Comparison of ENCODE assay signal across 1 cellular context in the genomic region with DNA sequence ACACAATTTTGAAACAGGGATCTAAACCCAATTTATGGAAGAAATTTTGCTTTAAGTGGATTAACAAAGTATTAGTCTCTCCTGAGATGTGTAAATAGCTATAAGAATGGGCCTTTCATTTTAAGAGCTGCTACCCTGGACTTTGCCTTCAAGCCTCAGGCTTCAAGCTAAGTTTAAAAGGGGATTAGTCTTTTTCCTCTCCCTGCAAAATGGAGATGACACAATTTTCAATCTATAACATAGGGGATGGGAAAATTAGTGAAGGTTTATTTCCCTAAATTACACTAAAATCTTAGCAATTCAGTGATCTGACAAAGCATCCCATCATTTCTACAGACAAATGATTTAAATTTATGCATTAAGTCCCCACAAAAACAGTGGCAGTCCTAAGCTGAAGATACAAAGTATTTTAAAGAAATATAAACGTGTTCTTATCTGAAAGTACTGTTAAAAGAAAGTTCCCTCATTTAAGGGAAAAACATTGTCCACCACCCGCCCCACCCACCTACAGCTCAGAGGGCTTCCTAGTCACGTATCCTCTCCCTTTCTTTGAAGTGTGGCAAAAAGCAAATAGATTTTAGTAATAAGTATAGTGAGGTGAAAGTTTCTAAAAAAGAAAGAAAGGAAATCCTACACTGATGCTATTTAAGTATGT.
TF ChIP-seq lines count a peak whose summit lies in the region.

No MANE protein-coding gene starts in this region.

TF ChIP-seq in HepG2, 621 proteins besides CTCF, POLR2A, EP300 and RAD21 (continued from another document and continues in another):
- no peak for TF ChIP-seq BORCS8-MEF2B (CRISPR knock-in tag; IDR thresholded peaks at IDR 0.05)
- no peak for TF ChIP-seq SIN3B (IDR thresholded peaks at IDR 0.05; ENCODE audit: low read length)
- TF ChIP-seq ZFP62 (CRISPR knock-in tag; IDR thresholded peaks at IDR 0.05) = no peak
- no peak for TF ChIP-seq ZNF263 (CRISPR knock-in tag; IDR thresholded peaks at IDR 0.05)
- no peak for TF ChIP-seq ZNF207 (IDR thresholded peaks at IDR 0.05; ENCODE audit: borderline replicate concordance)
- TF ChIP-seq YEATS4 (CRISPR knock-in tag; IDR thresholded peaks at IDR 0.05; ENCODE audit: borderline replicate concordance) = no peak
- no peak for TF ChIP-seq ETV6 (CRISPR knock-in tag; conservative IDR thresholded peaks at IDR 0.05)
- TF ChIP-seq, protein P1, sequence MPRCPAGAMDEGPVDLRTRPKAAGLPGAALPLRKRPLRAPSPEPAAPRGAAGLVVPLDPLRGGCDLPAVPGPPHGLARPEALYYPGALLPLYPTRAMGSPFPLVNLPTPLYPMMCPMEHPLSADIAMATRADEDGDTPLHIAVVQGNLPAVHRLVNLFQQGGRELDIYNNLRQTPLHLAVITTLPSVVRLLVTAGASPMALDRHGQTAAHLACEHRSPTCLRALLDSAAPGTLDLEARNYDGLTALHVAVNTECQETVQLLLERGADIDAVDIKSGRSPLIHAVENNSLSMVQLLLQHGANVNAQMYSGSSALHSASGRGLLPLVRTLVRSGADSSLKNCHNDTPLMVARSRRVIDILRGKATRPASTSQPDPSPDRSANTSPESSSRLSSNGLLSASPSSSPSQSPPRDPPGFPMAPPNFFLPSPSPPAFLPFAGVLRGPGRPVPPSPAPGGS (CRISPR knock-in tag; IDR thresholded peaks at IDR 0.05) = no peak
- TF ChIP-seq ISL2 (CRISPR knock-in tag; IDR thresholded peaks at IDR 0.05) = peak; percentile 94
- no peak for TF ChIP-seq ZNF737 (CRISPR knock-in tag; IDR thresholded peaks at IDR 0.05; ENCODE audit: borderline replicate concordance)
- TF ChIP-seq, protein P2, sequence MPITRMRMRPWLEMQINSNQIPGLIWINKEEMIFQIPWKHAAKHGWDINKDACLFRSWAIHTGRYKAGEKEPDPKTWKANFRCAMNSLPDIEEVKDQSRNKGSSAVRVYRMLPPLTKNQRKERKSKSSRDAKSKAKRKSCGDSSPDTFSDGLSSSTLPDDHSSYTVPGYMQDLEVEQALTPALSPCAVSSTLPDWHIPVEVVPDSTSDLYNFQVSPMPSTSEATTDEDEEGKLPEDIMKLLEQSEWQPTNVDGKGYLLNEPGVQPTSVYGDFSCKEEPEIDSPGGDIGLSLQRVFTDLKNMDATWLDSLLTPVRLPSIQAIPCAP (CRISPR knock-in tag; IDR thresholded peaks at IDR 0.05; ENCODE audit: low read depth) = no peak
- TF ChIP-seq ZNF878 (CRISPR knock-in tag; IDR thresholded peaks at IDR 0.05) = peak; percentile 73; the same call in 1 of the 2 replicates
- TF ChIP-seq ZNF782 (CRISPR knock-in tag; IDR thresholded peaks at IDR 0.05; ENCODE audit: borderline replicate concordance) = no peak
- TF ChIP-seq, protein P3, sequence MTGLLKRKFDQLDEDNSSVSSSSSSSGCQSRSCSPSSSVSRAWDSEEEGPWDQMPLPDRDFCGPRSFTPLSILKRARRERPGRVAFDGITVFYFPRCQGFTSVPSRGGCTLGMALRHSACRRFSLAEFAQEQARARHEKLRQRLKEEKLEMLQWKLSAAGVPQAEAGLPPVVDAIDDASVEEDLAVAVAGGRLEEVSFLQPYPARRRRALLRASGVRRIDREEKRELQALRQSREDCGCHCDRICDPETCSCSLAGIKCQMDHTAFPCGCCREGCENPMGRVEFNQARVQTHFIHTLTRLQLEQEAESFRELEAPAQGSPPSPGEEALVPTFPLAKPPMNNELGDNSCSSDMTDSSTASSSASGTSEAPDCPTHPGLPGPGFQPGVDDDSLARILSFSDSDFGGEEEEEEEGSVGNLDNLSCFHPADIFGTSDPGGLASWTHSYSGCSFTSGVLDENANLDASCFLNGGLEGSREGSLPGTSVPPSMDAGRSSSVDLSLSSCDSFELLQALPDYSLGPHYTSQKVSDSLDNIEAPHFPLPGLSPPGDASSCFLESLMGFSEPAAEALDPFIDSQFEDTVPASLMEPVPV (CRISPR knock-in tag; IDR thresholded peaks at IDR 0.05) = no peak
- TF ChIP-seq ZNF747 (CRISPR knock-in tag; IDR thresholded peaks at IDR 0.05; ENCODE audit: borderline replicate concordance) = no peak
- TF ChIP-seq, protein P4, sequence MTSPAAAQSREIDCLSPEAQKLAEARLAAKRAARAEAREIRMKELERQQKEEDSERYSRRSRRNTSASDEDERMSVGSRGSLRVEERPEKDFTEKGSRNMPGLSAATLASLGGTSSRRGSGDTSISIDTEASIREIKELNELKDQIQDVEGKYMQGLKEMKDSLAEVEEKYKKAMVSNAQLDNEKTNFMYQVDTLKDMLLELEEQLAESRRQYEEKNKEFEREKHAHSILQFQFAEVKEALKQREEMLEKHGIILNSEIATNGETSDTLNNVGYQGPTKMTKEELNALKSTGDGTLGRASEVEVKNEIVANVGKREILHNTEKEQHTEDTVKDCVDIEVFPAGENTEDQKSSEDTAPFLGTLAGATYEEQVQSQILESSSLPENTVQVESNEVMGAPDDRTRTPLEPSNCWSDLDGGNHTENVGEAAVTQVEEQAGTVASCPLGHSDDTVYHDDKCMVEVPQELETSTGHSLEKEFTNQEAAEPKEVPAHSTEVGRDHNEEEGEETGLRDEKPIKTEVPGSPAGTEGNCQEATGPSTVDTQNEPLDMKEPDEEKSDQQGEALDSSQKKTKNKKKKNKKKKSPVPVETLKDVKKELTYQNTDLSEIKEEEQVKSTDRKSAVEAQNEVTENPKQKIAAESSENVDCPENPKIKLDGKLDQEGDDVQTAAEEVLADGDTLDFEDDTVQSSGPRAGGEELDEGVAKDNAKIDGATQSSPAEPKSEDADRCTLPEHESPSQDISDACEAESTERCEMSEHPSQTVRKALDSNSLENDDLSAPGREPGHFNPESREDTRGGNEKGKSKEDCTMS (CRISPR knock-in tag; conservative IDR thresholded peaks at IDR 0.05) = no peak
- peak; percentile 67 for TF ChIP-seq FOSL2 (CRISPR knock-in tag; IDR thresholded peaks at IDR 0.05)
- TF ChIP-seq, protein P5, sequence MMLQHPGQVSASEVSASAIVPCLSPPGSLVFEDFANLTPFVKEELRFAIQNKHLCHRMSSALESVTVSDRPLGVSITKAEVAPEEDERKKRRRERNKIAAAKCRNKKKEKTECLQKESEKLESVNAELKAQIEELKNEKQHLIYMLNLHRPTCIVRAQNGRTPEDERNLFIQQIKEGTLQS (CRISPR knock-in tag; IDR thresholded peaks at IDR 0.05) = no peak; the same call in 1 of the 2 replicates
- TF ChIP-seq RAD51 (IDR thresholded peaks at IDR 0.05; ENCODE audit: borderline replicate concordance) = no peak
- TF ChIP-seq, protein P6, sequence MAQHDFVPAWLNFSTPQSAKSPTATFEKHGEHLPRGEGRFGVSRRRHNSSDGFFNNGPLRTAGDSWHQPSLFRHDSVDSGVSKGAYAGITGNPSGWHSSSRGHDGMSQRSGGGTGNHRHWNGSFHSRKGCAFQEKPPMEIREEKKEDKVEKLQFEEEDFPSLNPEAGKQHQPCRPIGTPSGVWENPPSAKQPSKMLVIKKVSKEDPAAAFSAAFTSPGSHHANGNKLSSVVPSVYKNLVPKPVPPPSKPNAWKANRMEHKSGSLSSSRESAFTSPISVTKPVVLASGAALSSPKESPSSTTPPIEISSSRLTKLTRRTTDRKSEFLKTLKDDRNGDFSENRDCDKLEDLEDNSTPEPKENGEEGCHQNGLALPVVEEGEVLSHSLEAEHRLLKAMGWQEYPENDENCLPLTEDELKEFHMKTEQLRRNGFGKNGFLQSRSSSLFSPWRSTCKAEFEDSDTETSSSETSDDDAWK (CRISPR knock-in tag; IDR thresholded peaks at IDR 0.05) = no peak
- TF ChIP-seq NR2C2 (CRISPR knock-in tag; IDR thresholded peaks at IDR 0.05; ENCODE audit: borderline replicate concordance) = peak; percentile 50; the same call in 1 of the 2 replicates
- TF ChIP-seq ESRRA (CRISPR knock-in tag; IDR thresholded peaks at IDR 0.05; ENCODE audit: low read depth) = peak; percentile 35; the same call in 1 of the 2 replicates
- no peak for TF ChIP-seq SP4 (CRISPR knock-in tag; IDR thresholded peaks at IDR 0.05)
- TF ChIP-seq CBX2 (IDR thresholded peaks at IDR 0.05; ENCODE audit: low read depth, low read length) = no peak
- no peak for TF ChIP-seq CBX2 (CRISPR knock-in tag; IDR thresholded peaks at IDR 0.05; ENCODE audit: low read depth)
- TF ChIP-seq ZNF460 (CRISPR knock-in tag; IDR thresholded peaks at IDR 0.05; ENCODE audit: borderline replicate concordance) = no peak
- no peak for TF ChIP-seq SSRP1 (CRISPR knock-in tag; IDR thresholded peaks at IDR 0.05)
- TF ChIP-seq PHB2 (IDR thresholded peaks at IDR 0.05; ENCODE audit: partially characterized antibody) = no peak
- TF ChIP-seq, protein P7, sequence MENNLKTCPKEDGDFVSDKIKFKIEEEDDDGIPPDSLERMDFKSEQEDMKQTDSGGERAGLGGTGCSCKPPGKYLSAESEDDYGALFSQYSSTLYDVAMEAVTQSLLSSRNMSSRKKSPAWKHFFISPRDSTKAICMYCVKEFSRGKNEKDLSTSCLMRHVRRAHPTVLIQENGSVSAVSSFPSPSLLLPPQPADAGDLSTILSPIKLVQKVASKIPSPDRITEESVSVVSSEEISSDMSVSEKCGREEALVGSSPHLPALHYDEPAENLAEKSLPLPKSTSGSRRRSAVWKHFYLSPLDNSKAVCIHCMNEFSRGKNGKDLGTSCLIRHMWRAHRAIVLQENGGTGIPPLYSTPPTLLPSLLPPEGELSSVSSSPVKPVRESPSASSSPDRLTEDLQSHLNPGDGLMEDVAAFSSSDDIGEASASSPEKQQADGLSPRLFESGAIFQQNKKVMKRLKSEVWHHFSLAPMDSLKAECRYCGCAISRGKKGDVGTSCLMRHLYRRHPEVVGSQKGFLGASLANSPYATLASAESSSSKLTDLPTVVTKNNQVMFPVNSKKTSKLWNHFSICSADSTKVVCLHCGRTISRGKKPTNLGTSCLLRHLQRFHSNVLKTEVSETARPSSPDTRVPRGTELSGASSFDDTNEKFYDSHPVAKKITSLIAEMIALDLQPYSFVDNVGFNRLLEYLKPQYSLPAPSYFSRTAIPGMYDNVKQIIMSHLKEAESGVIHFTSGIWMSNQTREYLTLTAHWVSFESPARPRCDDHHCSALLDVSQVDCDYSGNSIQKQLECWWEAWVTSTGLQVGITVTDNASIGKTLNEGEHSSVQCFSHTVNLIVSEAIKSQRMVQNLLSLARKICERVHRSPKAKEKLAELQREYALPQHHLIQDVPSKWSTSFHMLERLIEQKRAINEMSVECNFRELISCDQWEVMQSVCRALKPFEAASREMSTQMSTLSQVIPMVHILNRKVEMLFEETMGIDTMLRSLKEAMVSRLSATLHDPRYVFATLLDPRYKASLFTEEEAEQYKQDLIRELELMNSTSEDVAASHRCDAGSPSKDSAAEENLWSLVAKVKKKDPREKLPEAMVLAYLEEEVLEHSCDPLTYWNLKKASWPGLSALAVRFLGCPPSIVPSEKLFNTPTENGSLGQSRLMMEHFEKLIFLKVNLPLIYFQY (CRISPR knock-in tag; IDR thresholded peaks at IDR 0.05; ENCODE audit: borderline replicate concordance) = no peak
- TF ChIP-seq FOXK2 (IDR thresholded peaks at IDR 0.05) = no peak
- peak; percentile 88 for TF ChIP-seq HNF4A (CRISPR knock-in tag; IDR thresholded peaks at IDR 0.05)
- TF ChIP-seq ATF1 (CRISPR knock-in tag; IDR thresholded peaks at IDR 0.05) = peak; percentile 62
- no peak for TF ChIP-seq RFXANK (CRISPR knock-in tag; IDR thresholded peaks at IDR 0.05)
- TF ChIP-seq, protein P8, sequence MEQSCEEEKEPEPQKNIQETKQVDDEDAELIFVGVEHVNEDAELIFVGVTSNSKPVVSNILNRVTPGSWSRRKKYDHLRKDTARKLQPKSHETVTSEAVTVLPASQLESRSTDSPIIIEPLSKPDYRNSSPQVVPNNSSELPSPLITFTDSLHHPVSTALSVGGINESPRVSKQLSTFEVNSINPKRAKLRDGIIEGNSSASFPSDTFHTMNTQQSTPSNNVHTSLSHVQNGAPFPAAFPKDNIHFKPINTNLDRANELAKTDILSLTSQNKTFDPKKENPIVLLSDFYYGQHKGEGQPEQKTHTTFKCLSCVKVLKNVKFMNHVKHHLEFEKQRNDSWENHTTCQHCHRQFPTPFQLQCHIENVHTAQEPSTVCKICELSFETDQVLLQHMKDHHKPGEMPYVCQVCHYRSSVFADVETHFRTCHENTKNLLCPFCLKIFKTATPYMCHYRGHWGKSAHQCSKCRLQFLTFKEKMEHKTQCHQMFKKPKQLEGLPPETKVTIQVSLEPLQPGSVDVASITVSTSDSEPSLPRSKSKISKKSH (CRISPR knock-in tag; IDR thresholded peaks at IDR 0.05; ENCODE audit: borderline replicate concordance) = no peak
- TF ChIP-seq, protein P9, sequence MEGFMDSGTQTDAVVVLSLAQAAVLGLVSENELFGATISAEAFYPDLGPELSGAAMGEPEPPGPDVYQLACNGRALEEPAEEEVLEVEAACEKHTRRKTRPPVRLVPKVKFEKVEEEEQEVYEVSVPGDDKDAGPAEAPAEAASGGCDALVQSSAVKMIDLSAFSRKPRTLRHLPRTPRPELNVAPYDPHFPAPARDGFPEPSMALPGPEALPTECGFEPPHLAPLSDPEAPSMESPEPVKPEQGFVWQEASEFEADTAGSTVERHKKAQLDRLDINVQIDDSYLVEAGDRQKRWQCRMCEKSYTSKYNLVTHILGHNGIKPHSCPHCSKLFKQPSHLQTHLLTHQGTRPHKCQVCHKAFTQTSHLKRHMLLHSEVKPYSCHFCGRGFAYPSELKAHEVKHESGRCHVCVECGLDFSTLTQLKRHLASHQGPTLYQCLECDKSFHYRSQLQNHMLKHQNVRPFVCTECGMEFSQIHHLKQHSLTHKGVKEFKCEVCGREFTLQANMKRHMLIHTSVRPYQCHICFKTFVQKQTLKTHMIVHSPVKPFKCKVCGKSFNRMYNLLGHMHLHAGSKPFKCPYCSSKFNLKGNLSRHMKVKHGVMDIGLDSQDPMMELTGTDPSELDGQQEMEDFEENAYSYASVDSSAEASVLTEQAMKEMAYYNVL (CRISPR knock-in tag; IDR thresholded peaks at IDR 0.05; ENCODE audit: borderline replicate concordance) = peak; percentile 95; the same call in 1 of the 2 replicates
- TF ChIP-seq, protein P10, sequence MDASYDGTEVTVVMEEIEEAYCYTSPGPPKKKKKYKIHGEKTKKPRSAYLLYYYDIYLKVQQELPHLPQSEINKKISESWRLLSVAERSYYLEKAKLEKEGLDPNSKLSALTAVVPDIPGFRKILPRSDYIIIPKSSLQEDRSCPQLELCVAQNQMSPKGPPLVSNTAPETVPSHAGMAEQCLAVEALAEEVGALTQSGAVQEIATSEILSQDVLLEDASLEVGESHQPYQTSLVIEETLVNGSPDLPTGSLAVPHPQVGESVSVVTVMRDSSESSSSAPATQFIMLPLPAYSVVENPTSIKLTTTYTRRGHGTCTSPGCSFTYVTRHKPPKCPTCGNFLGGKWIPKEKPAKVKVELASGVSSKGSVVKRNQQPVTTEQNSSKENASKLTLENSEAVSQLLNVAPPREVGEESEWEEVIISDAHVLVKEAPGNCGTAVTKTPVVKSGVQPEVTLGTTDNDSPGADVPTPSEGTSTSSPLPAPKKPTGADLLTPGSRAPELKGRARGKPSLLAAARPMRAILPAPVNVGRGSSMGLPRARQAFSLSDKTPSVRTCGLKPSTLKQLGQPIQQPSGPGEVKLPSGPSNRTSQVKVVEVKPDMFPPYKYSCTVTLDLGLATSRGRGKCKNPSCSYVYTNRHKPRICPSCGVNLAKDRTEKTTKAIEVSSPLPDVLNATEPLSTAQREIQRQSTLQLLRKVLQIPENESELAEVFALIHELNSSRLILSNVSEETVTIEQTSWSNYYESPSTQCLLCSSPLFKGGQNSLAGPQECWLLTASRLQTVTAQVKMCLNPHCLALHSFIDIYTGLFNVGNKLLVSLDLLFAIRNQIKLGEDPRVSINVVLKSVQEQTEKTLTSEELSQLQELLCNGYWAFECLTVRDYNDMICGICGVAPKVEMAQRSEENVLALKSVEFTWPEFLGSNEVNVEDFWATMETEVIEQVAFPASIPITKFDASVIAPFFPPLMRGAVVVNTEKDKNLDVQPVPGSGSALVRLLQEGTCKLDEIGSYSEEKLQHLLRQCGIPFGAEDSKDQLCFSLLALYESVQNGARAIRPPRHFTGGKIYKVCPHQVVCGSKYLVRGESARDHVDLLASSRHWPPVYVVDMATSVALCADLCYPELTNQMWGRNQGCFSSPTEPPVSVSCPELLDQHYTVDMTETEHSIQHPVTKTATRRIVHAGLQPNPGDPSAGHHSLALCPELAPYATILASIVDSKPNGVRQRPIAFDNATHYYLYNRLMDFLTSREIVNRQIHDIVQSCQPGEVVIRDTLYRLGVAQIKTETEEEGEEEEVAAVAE (CRISPR knock-in tag; IDR thresholded peaks at IDR 0.05; ENCODE audit: borderline replicate concordance) = no peak; the same call in 1 of the 2 replicates
- TF ChIP-seq RFX3 (CRISPR knock-in tag; IDR thresholded peaks at IDR 0.05) = no peak
- TF ChIP-seq ZNF468 (CRISPR knock-in tag; IDR thresholded peaks at IDR 0.05) = no peak
